ENCODE assay signal across 8 cellular contexts in the genomic region with DNA sequence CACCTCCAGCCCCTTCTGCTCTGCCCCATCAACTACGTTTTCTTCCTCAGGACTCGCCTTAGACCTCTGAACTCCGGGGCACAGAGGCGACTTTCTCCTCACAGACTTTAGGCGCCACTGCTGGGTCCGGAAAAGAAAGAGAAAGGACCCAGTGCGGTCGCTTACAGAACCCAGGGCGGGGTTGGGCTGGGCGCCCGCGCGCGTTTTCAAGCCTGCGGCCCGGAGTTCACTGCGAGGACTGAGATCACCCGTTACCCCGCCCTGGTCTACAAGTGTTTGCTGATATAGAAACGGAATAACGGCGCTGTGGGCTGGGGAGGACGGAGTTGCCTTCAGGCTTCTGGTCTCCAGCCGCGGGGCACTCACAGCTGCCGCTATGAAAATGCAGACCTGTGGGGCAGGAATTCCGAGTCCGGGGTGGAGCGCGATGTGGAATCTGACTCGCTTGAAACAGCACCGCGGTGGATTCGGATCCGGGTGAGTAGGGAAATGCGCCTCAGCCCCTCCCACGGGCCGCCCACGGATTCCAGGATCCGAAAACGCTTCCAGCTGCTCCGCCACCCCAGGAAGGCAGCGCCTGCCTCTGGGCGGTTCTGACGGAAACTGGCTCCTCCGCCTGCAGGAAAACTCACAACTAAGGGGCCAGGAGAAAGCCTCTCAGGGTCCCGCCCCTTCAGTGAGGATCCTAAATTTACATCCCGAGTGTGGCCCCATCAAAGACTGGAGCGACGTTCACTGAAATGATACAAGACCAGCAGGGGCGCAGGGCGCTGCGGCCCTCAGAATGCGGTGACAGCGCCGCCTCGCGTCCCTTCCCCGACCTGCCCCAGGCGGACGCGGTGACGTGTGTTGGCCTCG. TPM values are rescaled to one million over a fixed set of nuclear protein-coding genes. Genes with fewer than 3 reads are reported as not detected.
A peak's percentile ranks its signal among the peaks of the same experiment; 100 is the strongest.
DNase-seq lines count a peak whose midpoint lies in the region; ATAC-seq and TF ChIP-seq lines count a peak whose summit lies in the region.

No MANE protein-coding gene starts in this region.

- 0% methylated on average over 2 to 10 of the region's 64 CpGs for WGBS in gastroesophageal sphincter (ENCODE audit: low coverage in 1 of 2), 2 donors

- no peaks in the 10 kb centered on the region for H3K27me3 ChIP-seq in SJCRH30
- H3K27me3 ChIP-seq in gastroesophageal sphincter: peaks cover 15% of the 10 kb centered on the region
- peaks cover 85% of the 10 kb centered on the region for H3K27me3 ChIP-seq in neutrophil

- TF ChIP-seq CTCF in gastroesophageal sphincter (IDR thresholded peaks at IDR 0.05): peak in 3 of 4 experiments; percentile 90 to 97 (median 96)
- peak; percentile 93 for TF ChIP-seq CTCF in neutrophil (IDR thresholded peaks at IDR 0.05)

- peaks cover 20% of the 10 kb centered on the region for H3K4me1 Mint-ChIP-seq in activated naive CD4-positive, alpha-beta T cell treated with anti-CD3 and anti-CD28 coated beads for 36 hours (ENCODE audit: low read depth)

- CTCF ChIA-PET in activated naive CD4-positive, alpha-beta T cell treated with anti-CD3 and anti-CD28 coated beads for 36 hours (lab: Charles Lee): interaction anchor here (0.6 to 4.2 kb wide), 16 partner anchors 10 to 614 kb away, joined by 3 to 19 read pairs (median 5); no protein-coding TSS in a partner anchor

- no peak for TF ChIP-seq EP300 in gastroesophageal sphincter (IDR thresholded peaks at IDR 0.05)

- peak in 1 of 2 donors; percentile 27 for TF ChIP-seq POLR2A in gastroesophageal sphincter (IDR thresholded peaks at IDR 0.05)

- ATAC-seq in GM21619 (IDR thresholded peaks at IDR 0.05; ENCODE audit: unreplicated experiment) (peak; percentile 58), gastroesophageal sphincter (peak; percentile 86)

- H3K36me3 Mint-ChIP-seq in activated naive CD4-positive, alpha-beta T cell treated with anti-CD3 and anti-CD28 coated beads for 36 hours (ENCODE audit: low read depth): no peaks in the 10 kb centered on the region

- peak overlapping the region; percentile 51 for H3K4me3 ChIP-seq in SJCRH30
- H3K4me3 ChIP-seq in gastroesophageal sphincter: peak overlapping the region; percentile 72 to 81
- peak overlapping the region; percentile 76 to 87 for H3K4me3 ChIP-seq in neutrophil (ENCODE audit: low read depth in 1 of 2, low read length in 1 of 2)

- DNase-seq in DMS79 (lab: John Stamatoyannopoulos, UW) (peak; percentile 32), KBM-7 (peak; percentile 95), SJCRH30 (peak; percentile 55 to 68), superior temporal gyrus (ENCODE audit: extremely low spot score) (peak; percentile 84)
- peak; percentile 92 for DNase-seq in activated naive CD4-positive, alpha-beta T cell treated with anti-CD3 and anti-CD28 coated beads for 36 hours

- in situ Hi-C loops in KBM-7 (cut with MboI; ENCODE audit: low pct_unique_long_range_greater_than_20kb, low sequenced_read_pairs): no loop called here

- intact Hi-C loops in activated naive CD4-positive, alpha-beta T cell treated with anti-CD3 and anti-CD28 coated beads for 36 hours (cut with micrococcal nuclease): loop anchor here (1.0 to 5.0 kb wide), 6 partner anchors 14 to 102 kb away; no protein-coding TSS in a partner anchor

- peak overlapping the region; percentile 86 for H3K4me3 Mint-ChIP-seq in activated naive CD4-positive, alpha-beta T cell treated with anti-CD3 and anti-CD28 coated beads for 36 hours

- H3K27ac ChIP-seq in SJCRH30 (no peak overlapping the region), gastroesophageal sphincter (peak overlapping the region; percentile 89 to 95 (median 92)), neutrophil (peak overlapping the region; percentile 74)

- peak overlapping the region; percentile 76 for H3K27ac Mint-ChIP-seq in activated naive CD4-positive, alpha-beta T cell treated with anti-CD3 and anti-CD28 coated beads for 36 hours

- H3K4me1 ChIP-seq in SJCRH30: no peaks in the 10 kb centered on the region
- H3K4me1 ChIP-seq in gastroesophageal sphincter: peaks cover 0 to 39% (median 18%) of the 10 kb centered on the region in 3 donors
- H3K4me1 ChIP-seq in neutrophil (ENCODE audit: control insufficient read depth in 1 of 2, insufficient read depth in 1 of 2, low read depth in 1 of 2, low read length in 1 of 2): peaks cover 28 to 30% of the 10 kb centered on the region in 2 experiments

- no peaks in the 10 kb centered on the region for H3K36me3 ChIP-seq in SJCRH30
- no peaks in the 10 kb centered on the region for H3K36me3 ChIP-seq in gastroesophageal sphincter
- H3K36me3 ChIP-seq in neutrophil: no peaks in the 10 kb centered on the region

- H3K27me3 Mint-ChIP-seq in activated naive CD4-positive, alpha-beta T cell treated with anti-CD3 and anti-CD28 coated beads for 36 hours (ENCODE audit: low read depth): peaks cover 2% of the 10 kb centered on the region

- H3K9me3 ChIP-seq in SJCRH30 (replicated peaks) (no peaks in the 10 kb centered on the region), gastroesophageal sphincter (no peaks in the 10 kb centered on the region), neutrophil (no peaks in the 10 kb centered on the region)

- no peaks in the 10 kb centered on the region for H3K9me3 Mint-ChIP-seq in activated naive CD4-positive, alpha-beta T cell treated with anti-CD3 and anti-CD28 coated beads for 36 hours

RNA-seq across cellular contexts. Expression of a gene that starts 29.4 kb away (rescaled TPM):
- not detected in 2 replicates for total RNA-seq in SJCRH30 (2014; rRNA removed; shearing (Covaris generic))
- total RNA-seq in activated naive CD4-positive, alpha-beta T cell treated with anti-CD3 and anti-CD28 coated beads for 36 hours: 100 to 1,000 TPM; 282 to 310 TPM
- total RNA-seq in gastroesophageal sphincter: 10 to 100 TPM; 39.2 to 73.0 (median 46.4) TPM

Comparison
In these comparisons a context has a peak if more than half of its experiments do, and no peak if none do; other contexts are left out.
1. DNase-seq: peak in every context shown above with its lines; median percentile 95 in KBM-7; 92 in activated naive CD4-positive, alpha-beta T cell treated with anti-CD3 and anti-CD28 coated beads for 36 hours; 84 in superior temporal gyrus; 62 in SJCRH30; 32 in DMS79.
2. RNA of a gene that starts 29.4 kb away (total RNA-seq): 282 to 310 TPM in activated naive CD4-positive, alpha-beta T cell treated with anti-CD3 and anti-CD28 coated beads for 36 hours and 39.2 to 73.0 TPM in gastroesophageal sphincter; not detected in SJCRH30; every median in the first group is over 10 times any median in the second.
3. Peak in every context shown above with its lines, with median percentiles within 50 percentile points of each other: H3K4me3 ChIP-seq.